18 cellular contexts compared by ENCODE assay signal in genomic region chr4:1495416-1496115, GRCh38.
"Had no signal": no experiment of that assay in that cellular context is flagged by ENCODE, and none has a peak within 500 bp of the region (broad histone marks: within the 10 kb centered on the region; RNA-seq: fewer than 3 reads in every experiment).

No MANE protein-coding gene starts in this region.

- DNase-seq: activated CD4-positive, alpha-beta T cell treated with anti-CD3 and anti-CD28 coated beads, Interleukin-2, amount 50 U/mL, for 1 hour; activated gamma-delta T cell; activated T-cell treated with anti-CD3 and anti-CD28 coated beads, Interleukin-2, amount 50 U/mL, for 1 hour; amygdala; central memory CD4-positive, alpha-beta T cell; esophagus squamous epithelium; midbrain; retina; small intestine; stimulated activated naive CD8-positive, alpha-beta T cell treated with anti-CD3 and anti-CD28 coated beads, Interleukin-15, amount 100 ng/mL, for 72 hours; T-helper 9 cell; testis had no signal

- H3K27me3 ChIP-seq: body of pancreas, testis had no signal

- H3K27ac ChIP-seq: body of pancreas, coronary artery, esophagus squamous epithelium, hepatocyte, neutrophil, testis had no signal

- H3K9me3 ChIP-seq: body of pancreas, esophagus squamous epithelium, neutrophil, testis had no signal

- H3K36me3 ChIP-seq: esophagus squamous epithelium, neutrophil had no signal

- H3K4me1 ChIP-seq: body of pancreas, esophagus squamous epithelium, testis had no signal

- H3K4me3 ChIP-seq: body of pancreas, coronary artery, esophagus squamous epithelium, hepatocyte, testis had no signal

- ATAC-seq: activated CD4-positive, CD25-positive, alpha-beta regulatory T cell treated with anti-CD3 and anti-CD28 coated beads, Interleukin-2, amount 50 U/mL, for 24 hours; activated naive CD4-positive, alpha-beta T cell treated with anti-CD3 and anti-CD28 coated beads, Interleukin-2, amount 50 U/mL, for 72 hours; body of pancreas; stimulated activated naive CD8-positive, alpha-beta T cell treated with anti-CD3 and anti-CD28 coated beads, Interleukin-15, amount 100 ng/mL, for 72 hours had no signal
